In the genomic region with DNA sequence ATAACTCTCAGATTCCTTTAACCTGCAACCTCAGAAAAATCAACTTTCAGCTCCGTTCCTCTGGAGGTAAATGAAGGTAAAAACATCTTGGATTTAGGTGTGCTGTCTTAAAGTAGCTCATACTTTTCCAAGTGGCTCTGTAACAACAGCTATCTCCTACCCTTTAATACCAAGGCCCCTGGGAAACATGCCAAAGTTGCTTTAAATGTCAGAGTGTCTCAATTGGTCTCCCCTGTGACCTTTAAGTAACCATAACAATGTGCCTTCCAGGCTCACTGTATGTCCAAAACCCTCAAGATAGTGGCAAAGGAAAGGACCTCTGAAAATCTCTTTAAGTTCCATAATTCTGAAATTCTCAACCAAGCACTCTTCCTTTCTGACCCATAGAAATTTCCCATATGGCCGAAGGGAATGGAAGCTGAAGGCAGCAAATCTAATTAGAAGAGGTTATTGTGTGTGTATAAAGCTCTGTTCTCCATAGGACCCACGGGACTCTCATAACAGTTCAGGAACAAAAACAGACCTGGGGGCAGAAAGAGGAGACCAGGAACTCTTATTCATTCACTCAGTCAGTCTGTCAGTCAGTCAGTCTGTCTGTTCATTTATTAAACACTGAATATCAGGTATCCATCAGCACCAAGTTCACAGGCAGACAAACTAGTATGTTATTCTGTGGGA, we compare ENCODE assay signal across 1 cellular context.
TF ChIP-seq lines count a peak whose summit lies in the region.

No MANE protein-coding gene starts in this region.

TF ChIP-seq in SK-N-SH treated with all-trans-retinoic acid at 6 μM for 48 hours, 23 proteins besides CTCF, POLR2A, EP300 and RAD21 (continued from another document):
- TF ChIP-seq, protein P1, sequence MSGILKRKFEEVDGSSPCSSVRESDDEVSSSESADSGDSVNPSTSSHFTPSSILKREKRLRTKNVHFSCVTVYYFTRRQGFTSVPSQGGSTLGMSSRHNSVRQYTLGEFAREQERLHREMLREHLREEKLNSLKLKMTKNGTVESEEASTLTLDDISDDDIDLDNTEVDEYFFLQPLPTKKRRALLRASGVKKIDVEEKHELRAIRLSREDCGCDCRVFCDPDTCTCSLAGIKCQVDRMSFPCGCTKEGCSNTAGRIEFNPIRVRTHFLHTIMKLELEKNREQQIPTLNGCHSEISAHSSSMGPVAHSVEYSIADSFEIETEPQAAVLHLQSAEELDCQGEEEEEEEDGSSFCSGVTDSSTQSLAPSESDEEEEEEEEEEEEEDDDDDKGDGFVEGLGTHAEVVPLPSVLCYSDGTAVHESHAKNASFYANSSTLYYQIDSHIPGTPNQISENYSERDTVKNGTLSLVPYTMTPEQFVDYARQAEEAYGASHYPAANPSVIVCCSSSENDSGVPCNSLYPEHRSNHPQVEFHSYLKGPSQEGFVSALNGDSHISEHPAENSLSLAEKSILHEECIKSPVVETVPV (CRISPR knock-in tag; IDR thresholded peaks at IDR 0.05): no peak
- no peak for TF ChIP-seq CSDC2 (CRISPR knock-in tag; IDR thresholded peaks at IDR 0.05)
- TF ChIP-seq GLIS3 (CRISPR knock-in tag; IDR thresholded peaks at IDR 0.05): no peak
- no peak for TF ChIP-seq ARNTL (CRISPR knock-in tag; IDR thresholded peaks at IDR 0.05; ENCODE audit: borderline replicate concordance, low read depth)
- no peak for TF ChIP-seq POU6F1 (CRISPR knock-in tag; IDR thresholded peaks at IDR 0.05; ENCODE audit: borderline replicate concordance, low read depth)
- TF ChIP-seq ZC3H10 (CRISPR knock-in tag; IDR thresholded peaks at IDR 0.05): no peak
- TF ChIP-seq ZNF70 (CRISPR knock-in tag; IDR thresholded peaks at IDR 0.05): no peak
- no peak for TF ChIP-seq CREB5 (CRISPR knock-in tag; IDR thresholded peaks at IDR 0.05; ENCODE audit: low read depth)
- TF ChIP-seq RARB (CRISPR knock-in tag; IDR thresholded peaks at IDR 0.05): no peak
- no peak for TF ChIP-seq ZFP30 (CRISPR knock-in tag; IDR thresholded peaks at IDR 0.05)
